ENCODE assay signal across 1 cellular context in genomic region chr1:52904590-52905375, GRCh38.
A peak's percentile ranks its signal among the peaks of the same experiment; 100 is the strongest.
TF ChIP-seq lines count a peak whose summit lies in the region.

No MANE protein-coding gene starts in this region.

TF ChIP-seq in K562, 482 proteins besides CTCF, POLR2A, EP300 and RAD21 (continues in another document):
- TF ChIP-seq ZNF280B (CRISPR knock-in tag; IDR thresholded peaks at IDR 0.05) (no peak), THRB (CRISPR knock-in tag; conservative IDR thresholded peaks at IDR 0.05) (0 out of 2 replicates have a peak, but pooled peaks have one; percentile 24), TFAP4 (CRISPR knock-in tag; IDR thresholded peaks at IDR 0.05; ENCODE audit: borderline replicate concordance) (peak; percentile 39), CXXC5 (CRISPR knock-in tag; IDR thresholded peaks at IDR 0.05) (peak; percentile 35; the same call in 1 of the 2 replicates), ZNF134 (CRISPR knock-in tag; conservative IDR thresholded peaks at IDR 0.05) (no peak), USF1 (CRISPR knock-in tag; IDR thresholded peaks at IDR 0.05) (peak; percentile 25; the same call in 1 of the 2 replicates), ELK3 (CRISPR knock-in tag; IDR thresholded peaks at IDR 0.05) (no peak), MEIS2 (IDR thresholded peaks at IDR 0.05; ENCODE audit: partially characterized antibody) (no peak), RBM39 (optimal IDR thresholded peaks at IDR 0.05; ENCODE audit: low read depth, low read length) (peak; percentile 66), ZNF217 (CRISPR knock-in tag; IDR thresholded peaks at IDR 0.05) (no peak), ARID3B (CRISPR knock-in tag; IDR thresholded peaks at IDR 0.05; ENCODE audit: borderline replicate concordance) (no peak), ZNF830 (CRISPR knock-in tag; IDR thresholded peaks at IDR 0.05) (no peak), TAF1 (IDR thresholded peaks at IDR 0.05; ENCODE audit: control insufficient read depth, extremely low read depth, insufficient read depth, low read length, severe bottlenecking) (no peak), ILK (tag; IDR thresholded peaks at IDR 0.05; ENCODE audit: borderline replicate concordance, low read depth) (no peak), SIN3A (IDR thresholded peaks at IDR 0.05; ENCODE audit: borderline replicate concordance in 2 of 2, control insufficient read depth in 1 of 2, low read depth in 2 of 2, low read length in 2 of 2) (no peak), POLR2G (IDR thresholded peaks at IDR 0.05; ENCODE audit: low read depth, low read length) (peak; percentile 73), POLR3A (IDR thresholded peaks at IDR 0.05; ENCODE audit: borderline replicate concordance, extremely low read depth, insufficient read depth, insufficient read length) (no peak), ZNF592 (IDR thresholded peaks at IDR 0.05) (peak; percentile 61), MCM2 (IDR thresholded peaks at IDR 0.05; ENCODE audit: low read depth) (no peak), MAX (CRISPR knock-in tag; IDR thresholded peaks at IDR 0.05) (0 out of 2 replicates have a peak, but pooled peaks have one; percentile 11), MITF (IDR thresholded peaks at IDR 0.05) (peak; percentile 98), EGR1 (conservative IDR thresholded peaks at IDR 0.05) (no peak), L3MBTL2 (IDR thresholded peaks at IDR 0.05) (peak; percentile 23; the same call in 1 of the 2 replicates), NRF1 (conservative IDR thresholded peaks at IDR 0.05 in 1 of 2, IDR thresholded peaks at IDR 0.05 in 1 of 2) (0 out of 4 replicates have a peak, but pooled peaks of 1 of the 2 experiments have one; percentile 17), POLR2B (IDR thresholded peaks at IDR 0.05; ENCODE audit: low read depth, partially characterized antibody) (no peak), MYBL2 (IDR thresholded peaks at IDR 0.05; ENCODE audit: low read depth) (no peak), MYBL2 (CRISPR knock-in tag; IDR thresholded peaks at IDR 0.05; ENCODE audit: borderline replicate concordance) (no peak), ZNF740 (CRISPR knock-in tag; IDR thresholded peaks at IDR 0.05) (0 out of 2 replicates have a peak, but pooled peaks have one; percentile 44), ZNF740 (tag; IDR thresholded peaks at IDR 0.05) (no peak), MEF2D (tag; conservative IDR thresholded peaks at IDR 0.05; ENCODE audit: low read depth) (0 out of 2 replicates have a peak, but pooled peaks have one; percentile 48), TCF7 (IDR thresholded peaks at IDR 0.05; ENCODE audit: borderline replicate concordance) (0 out of 2 replicates have a peak, but pooled peaks have one; percentile 13), ESRRB (CRISPR knock-in tag; IDR thresholded peaks at IDR 0.05; ENCODE audit: borderline replicate concordance) (no peak), ZFX (CRISPR knock-in tag; IDR thresholded peaks at IDR 0.05) (0 out of 2 replicates have a peak, but pooled peaks have one; percentile 48), SMC3 (conservative IDR thresholded peaks at IDR 0.05; ENCODE audit: insufficient read depth, low read depth, low read length) (peak; percentile 55; the same call in 1 of the 2 replicates), E2F3 (CRISPR knock-in tag; IDR thresholded peaks at IDR 0.05) (no peak), CC2D1A (IDR thresholded peaks at IDR 0.05) (0 out of 2 replicates have a peak, but pooled peaks have one; percentile 57)
